Comparison of ENCODE assay signal across 24 cellular contexts in the genomic region with DNA sequence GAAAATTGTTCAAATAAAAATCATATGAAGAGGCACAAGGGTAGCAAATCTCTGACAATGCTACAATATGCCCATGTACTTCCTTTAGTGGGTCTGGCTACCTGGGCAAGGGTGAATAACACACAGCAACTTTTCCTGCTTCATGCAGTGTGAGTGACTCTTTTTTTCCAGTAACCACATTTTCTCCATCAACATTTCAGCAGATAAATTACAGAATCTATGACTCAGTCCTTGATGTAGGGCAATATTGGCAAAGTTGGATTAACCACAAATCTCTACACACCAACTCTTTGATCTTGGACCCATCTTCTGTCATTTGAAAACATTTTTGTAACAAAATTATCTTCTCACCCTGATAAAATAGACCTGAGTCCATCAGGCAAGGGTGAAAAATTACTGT. TPM values are rescaled to one million over a fixed set of nuclear protein-coding genes. Genes with fewer than 3 reads are reported as not detected.
"Had no signal": no experiment of that assay in that cellular context is flagged by ENCODE, and none has a peak within 500 bp of the region (broad histone marks: within the 10 kb centered on the region; RNA-seq: fewer than 3 reads in every experiment).

No MANE protein-coding gene starts in this region.

- DNase-seq: activated CD4-positive, alpha-beta T cell treated with anti-CD3 and anti-CD28 coated beads, Interleukin-2, amount 50 U/mL, for 48 hours; activated CD4-positive, CD25-positive, alpha-beta regulatory T cell treated with anti-CD3 and anti-CD28 coated beads, Interleukin-2, amount 50 U/mL, for 72 hours; activated naive CD4-positive, alpha-beta T cell treated with anti-CD3 and anti-CD28 coated beads, Interleukin-2, amount 10 ng/mL, durations not matched to agents 7 days and 5 days; activated T-cell treated with anti-CD3 and anti-CD28 coated beads, Interleukin-2, amount 50 U/mL, for 1 hour; brain microvascular endothelial cell; cerebellar nuclear complex; effector memory CD4-positive, alpha-beta T cell; hippocampal formation; kidney; right cardiac atrium; stimulated activated CD4-positive, alpha-beta T cell treated with anti-CD3 and anti-CD28 coated beads, Interleukin-4, amount 100 ng/mL, for 24 hours; stimulated activated naive CD4-positive, alpha-beta T cell; substantia nigra; T-cell; T1000; trophoblast cell had no signal

- H3K27me3 ChIP-seq: adrenal gland, brain microvascular endothelial cell had no signal

- H3K4me3 ChIP-seq: adrenal gland, skin epidermis had no signal

- ATAC-seq: natural killer cell treated with Interleukin-12 subunit alpha and Interleukin-12 subunit beta and Interleukin-15 and Interleukin-18, amount 100 ng/mL, for 72 hours; right cardiac atrium; T-cell had no signal

- H3K36me3 ChIP-seq: adrenal gland, brain microvascular endothelial cell had no signal

RNA-seq across cellular contexts. Expression of gene ERICH3, which starts 31.7 kb away (rescaled TPM):
- total RNA-seq: activated T-helper 2 cell treated with anti-CD3 and anti-CD28 coated beads, Interferon-gamma antibody, Interleukin-2, Interleukin-4, amounts not matched to agents 10 μg/mL and 5 μg/mL and 100 μg/mL, durations not matched to agents 14 hours and 24 hours and 36 hours; lower leg skin; mesenteric fat pad; natural killer cell treated with Interleukin-12 subunit alpha and Interleukin-12 subunit beta and Interleukin-15 and Interleukin-18, amount 100 ng/mL, for 72 hours; right cardiac atrium; SK-MEL-5 had no signal
- polyA plus RNA-seq: fibroblast of lung had no signal
